Comparison of ENCODE assay signal across 10 cellular contexts in the genomic region with DNA sequence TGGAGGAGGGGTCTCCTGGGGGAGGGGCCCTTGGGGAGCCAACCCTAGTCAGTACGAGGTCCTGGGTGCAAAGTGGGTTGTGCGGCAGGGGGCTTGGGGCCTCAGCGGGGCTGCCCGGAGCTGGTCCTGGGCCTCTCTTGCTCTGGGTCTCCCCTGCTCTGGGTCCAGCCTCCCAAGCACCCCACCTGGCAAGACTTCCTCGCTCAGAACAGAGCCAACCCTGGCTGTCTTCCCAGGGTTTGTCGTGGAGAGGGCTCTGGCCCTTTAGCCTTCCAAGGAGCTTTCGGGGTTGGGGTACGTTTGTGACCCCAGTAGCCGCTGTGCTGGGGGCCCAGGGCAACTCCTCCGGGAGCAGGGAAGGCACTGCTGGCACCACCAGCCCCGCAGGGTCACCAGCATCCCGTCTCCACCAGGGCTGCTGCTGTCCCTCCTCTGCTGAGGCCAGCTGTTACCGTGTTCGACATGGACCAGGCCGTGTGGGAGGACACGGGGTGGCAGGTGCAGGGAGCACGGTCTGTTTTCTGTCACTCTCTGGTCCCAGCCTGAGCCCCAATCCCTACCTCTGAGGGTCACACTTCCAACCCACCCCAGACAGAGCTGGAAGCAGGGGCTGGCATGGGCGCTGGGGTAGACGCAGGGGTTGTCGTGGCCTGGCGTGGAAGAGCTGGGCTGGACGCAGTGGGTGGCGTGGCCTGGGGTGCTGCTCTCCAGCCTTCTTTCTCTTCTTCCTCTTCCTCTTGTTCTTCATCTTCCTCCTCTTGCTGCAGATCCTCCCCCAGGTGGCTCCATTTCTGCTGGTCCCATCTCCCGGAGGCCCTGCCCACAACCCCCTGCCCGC. TPM values are rescaled to one million over a fixed set of nuclear protein-coding genes. Genes with fewer than 3 reads are reported as not detected.
DNase-seq lines count a peak whose midpoint lies in the region; ATAC-seq and TF ChIP-seq lines count a peak whose summit lies in the region.
"Had no signal": no experiment of that assay in that cellular context is flagged by ENCODE, and none has a peak within 500 bp of the region (broad histone marks: within the 10 kb centered on the region; RNA-seq: fewer than 3 reads in every experiment).

No MANE protein-coding gene starts in this region.

- H3K27ac ChIP-seq in BLaER1 treated with 17β-estradiol and CSF1 and Interleukin-3, amounts not matched to agents 10 nM and 100 nM: peak overlapping the region; percentile 70 to 98 (median 88); a peak in 18 of 22 replicates
- no peak overlapping the region for H3K27ac ChIP-seq in endodermal cell (ENCODE audit: low read depth, low read length)
- no peak overlapping the region for H3K27ac ChIP-seq in aorta (ENCODE audit: low read depth in 1 of 2, low read length in 2 of 2)

- H3K4me2 ChIP-seq in BLaER1 treated with 17β-estradiol and CSF1 and Interleukin-3, amounts not matched to agents 10 nM and 100 nM: peak overlapping the region; percentile 80 to 99 (median 97)

- H3K9me3 Mint-ChIP-seq in endodermal cell (no peaks in the 10 kb centered on the region), progenitor cell of endocrine pancreas (ENCODE audit: low read depth) (no peaks in the 10 kb centered on the region)

- peak overlapping the region; percentile 24 to 88 (median 78); a peak in 20 of 22 replicates for H3K9ac ChIP-seq in BLaER1 treated with 17β-estradiol and CSF1 and Interleukin-3, amounts not matched to agents 10 nM and 100 nM
- H3K9ac ChIP-seq in endodermal cell (ENCODE audit: extremely low read depth, low read length, poor library complexity, severe bottlenecking): no peak overlapping the region

- H3K27me3 ChIP-seq in BLaER1 treated with 17β-estradiol and CSF1 and Interleukin-3, amounts not matched to agents 10 nM and 100 nM: no peaks in the 10 kb centered on the region
- H3K27me3 ChIP-seq in endodermal cell (ENCODE audit: control insufficient read depth, insufficient read depth, low read length, poor library complexity, severe bottlenecking) (no peaks in the 10 kb centered on the region), aorta (ENCODE audit: control insufficient read depth in 1 of 2, insufficient read depth in 2 of 2, low read length in 1 of 2) (no peaks in the 10 kb centered on the region)

- peaks cover 5% of the 10 kb centered on the region for H3K36me3 Mint-ChIP-seq in endodermal cell (ENCODE audit: low read depth)
- peaks cover 3% of the 10 kb centered on the region for H3K36me3 Mint-ChIP-seq in progenitor cell of endocrine pancreas (ENCODE audit: insufficient read depth)

- peaks cover 88 to 98% (median 95%) of the 10 kb centered on the region in 10 experiments for H3K4me1 ChIP-seq in BLaER1 treated with 17β-estradiol and CSF1 and Interleukin-3, amounts not matched to agents 10 nM and 100 nM
- H3K4me1 ChIP-seq in endodermal cell (ENCODE audit: control insufficient read depth, insufficient read depth, low read length) (peaks cover 11% of the 10 kb centered on the region), aorta (ENCODE audit: control insufficient read depth in 1 of 2, insufficient read depth in 2 of 2, low read length in 2 of 2) (no peaks in the 10 kb centered on the region)

- H3K9me3 ChIP-seq in BLaER1 treated with 17β-estradiol and CSF1 and Interleukin-3, amounts not matched to agents 10 nM and 100 nM (replicated peaks in 1 of 11): no peaks in the 10 kb centered on the region
- H3K9me3 ChIP-seq in endodermal cell (ENCODE audit: control insufficient read depth, low read length) (no peaks in the 10 kb centered on the region), aorta (ENCODE audit: control insufficient read depth, low read length) (no peaks in the 10 kb centered on the region)

- H3K36me3 ChIP-seq in BLaER1 treated with 17β-estradiol and CSF1 and Interleukin-3, amounts not matched to agents 10 nM and 100 nM: peaks cover 0 to 9% (median 0%) of the 10 kb centered on the region in 11 experiments; a peak in 2 of 22 replicates
- H3K36me3 ChIP-seq in endodermal cell (ENCODE audit: control insufficient read depth, insufficient read depth, low read length) (no peaks in the 10 kb centered on the region), aorta (ENCODE audit: control insufficient read depth in 1 of 2, insufficient read depth in 2 of 2, low read length in 1 of 2) (no peaks in the 10 kb centered on the region)

- peaks cover 0 to 42% (median 0%) of the 10 kb centered on the region in 11 experiments; a peak in 5 of 22 replicates for H4K20me1 ChIP-seq in BLaER1 treated with 17β-estradiol and CSF1 and Interleukin-3, amounts not matched to agents 10 nM and 100 nM

- intact Hi-C loops in aorta (cut with DNase I): loop anchor here in 1 of 2 donors (2.0 kb wide), 1 partner anchor 25 kb away; no protein-coding TSS in a partner anchor

- ATAC-seq in aorta (ENCODE audit: low FRiP score): no peak

- H3K4me1 Mint-ChIP-seq in endodermal cell (peaks cover 13% of the 10 kb centered on the region), progenitor cell of endocrine pancreas (ENCODE audit: low read depth) (peaks cover 24% of the 10 kb centered on the region)

- H3K4me3 ChIP-seq in BLaER1 treated with 17β-estradiol and CSF1 and Interleukin-3, amounts not matched to agents 10 nM and 100 nM: peak overlapping the region in 3 of 10 experiments; percentile 16 to 52 (median 34); a peak in 3 of 20 replicates
- H3K4me3 ChIP-seq in endodermal cell (ENCODE audit: low read length) (no peak overlapping the region), aorta (ENCODE audit: low read length in 2 of 2) (no peak overlapping the region)

- H3K27me3 Mint-ChIP-seq in endodermal cell (ENCODE audit: insufficient read depth) (no peaks in the 10 kb centered on the region), progenitor cell of endocrine pancreas (no peaks in the 10 kb centered on the region)

- no peak for TF ChIP-seq CTCF in endodermal cell (conservative IDR thresholded peaks at IDR 0.05)
- no peak for TF ChIP-seq CTCF in progenitor cell of endocrine pancreas (IDR thresholded peaks at IDR 0.05; ENCODE audit: unreplicated experiment)

- DNase-seq in MV-4-11 (lab: John Stamatoyannopoulos, UW): peak; percentile 63
- peak; percentile 80 for DNase-seq in endodermal cell
- DNase-seq in progenitor cell of endocrine pancreas (ENCODE audit: low spot score, unreplicated experiment): no peak
- no peak for DNase-seq in NCI-H2171 treated with DMSO at 0.1 percent for 48 hours (lab: John Stamatoyannopoulos, UW)
- no peak for DNase-seq in NCI-H1436 treated with DMSO at 0.1 percent for 48 hours (lab: John Stamatoyannopoulos, UW)
- no peak for DNase-seq in aorta
- no peak for DNase-seq in NCI-H1694 treated with DMSO at 0.1 percent for 48 hours (lab: John Stamatoyannopoulos, UW)
- DNase-seq: activated CD8-positive, alpha-beta memory T cell treated with anti-CD3 and anti-CD28 coated beads, Interleukin-2, amount 50 U/mL, for 4 hours; MM.1S had no signal

- no peak overlapping the region for H3K27ac Mint-ChIP-seq in endodermal cell
- peak overlapping the region; percentile 24 for H3K27ac Mint-ChIP-seq in progenitor cell of endocrine pancreas

- WGBS in endodermal cell (ENCODE audit: insufficient coverage in 1 of 2, insufficient read length in 1 of 2), 2 experiments: 89 to 96% methylated on average over 7 to 25 of the region's 25 CpGs
- 72 to 74% methylated on average over 25 of the region's 25 CpGs for WGBS in aorta, 2 donors

- H3K4me3 Mint-ChIP-seq in endodermal cell (no peak overlapping the region), progenitor cell of endocrine pancreas (ENCODE audit: low read depth) (no peak overlapping the region)

RNA-seq across cellular contexts. Expression of a gene that starts 22.9 kb away (rescaled TPM):
- total RNA-seq in endodermal cell (10 to 100 TPM; 11.4 to 13.9 TPM), progenitor cell of endocrine pancreas (23.2 and 24.3 TPM in 2 replicates), aorta (1 to 10 TPM; 6.8 to 8.7 TPM)
- 7.5 TPM for polyA plus RNA-seq in endodermal cell (2013, experiment 1 of 2)
- polyA plus RNA-seq in endodermal cell (2013, experiment 2 of 2): 6.7 TPM
- 1 to 10 TPM; 2.0 to 3.6 TPM for polyA plus RNA-seq in aorta

Comparison
In these comparisons a context has a peak if more than half of its experiments do, and no peak if none do; other contexts are left out.
1. H3K27ac ChIP-seq: peak in BLaER1 treated with 17β-estradiol and CSF1 and Interleukin-3, amounts not matched to agents 10 nM and 100 nM (11 of 11); none in endodermal cell (single experiment) and aorta (0 of 2).
2. DNase-seq: peak in MV-4-11 (single experiment) and endodermal cell (single experiment); none in progenitor cell of endocrine pancreas (single experiment), NCI-H2171 treated with DMSO at 0.1 percent for 48 hours (single experiment), NCI-H1436 treated with DMSO at 0.1 percent for 48 hours (single experiment), aorta (0 of 2) and NCI-H1694 treated with DMSO at 0.1 percent for 48 hours (single experiment).